In the genomic region with DNA sequence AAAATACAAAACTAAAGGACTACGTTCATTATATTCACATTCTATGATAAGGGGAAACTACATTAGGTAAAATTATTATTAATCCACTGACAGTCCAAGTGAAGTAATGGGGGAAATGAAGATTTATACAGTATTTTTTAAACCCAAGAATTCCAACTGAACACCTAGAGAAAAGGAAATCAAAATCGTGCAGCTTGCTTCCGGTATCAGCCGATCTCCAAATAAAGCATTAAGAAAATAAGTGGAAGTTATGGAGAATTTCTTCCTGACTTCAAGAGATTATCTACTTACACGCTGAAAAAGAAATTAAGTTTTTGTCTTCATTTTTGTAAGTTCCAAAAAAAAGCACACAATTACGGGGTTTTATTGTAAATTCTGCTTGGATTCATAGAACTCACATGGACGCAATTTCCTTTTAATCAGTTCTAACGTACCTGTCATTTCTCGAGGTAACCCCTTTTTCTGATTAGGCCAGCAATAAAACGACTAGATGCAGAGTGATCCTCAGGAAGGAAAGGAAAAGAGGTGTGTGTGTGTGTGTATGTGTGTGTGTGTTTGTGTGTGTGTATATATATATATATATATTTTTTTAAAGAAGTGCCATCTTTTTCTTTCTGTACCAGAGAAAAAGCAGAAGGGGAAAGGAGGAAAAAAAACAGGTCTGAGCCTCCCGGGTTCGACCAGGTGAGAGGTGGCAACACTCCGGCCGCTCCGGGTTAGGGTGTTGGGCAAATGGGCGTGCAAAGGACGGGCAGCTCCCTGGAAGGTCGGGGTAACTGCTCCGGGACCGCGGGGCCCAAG, we compare ENCODE assay signal across 8 cellular contexts. TPM values are rescaled to one million over a fixed set of nuclear protein-coding genes. Genes with fewer than 3 reads are reported as not detected.
DNase-seq lines count a peak whose midpoint lies in the region; ATAC-seq, FAIRE-seq and TF ChIP-seq lines count a peak whose summit lies in the region.

No MANE protein-coding gene starts in this region.

- H3K79me2 ChIP-seq in astrocyte (ENCODE audit: insufficient read depth, low read length) = peaks cover 31% of the 10 kb centered on the region

- H3K36me3 ChIP-seq in CD8-positive, alpha-beta T cell (ENCODE audit: insufficient read depth, low read length) = no peaks in the 10 kb centered on the region
- peaks cover 8% of the 10 kb centered on the region for H3K36me3 ChIP-seq in HUES6 (ENCODE audit: control insufficient read depth, insufficient read depth, low read length)
- H3K36me3 ChIP-seq in astrocyte (ENCODE audit: insufficient read depth, low read length) = no peaks in the 10 kb centered on the region

- no peaks in the 10 kb centered on the region for H3K9me3 Mint-ChIP-seq in CD8-positive, alpha-beta T cell
- H3K9me3 Mint-ChIP-seq in astrocyte (ENCODE audit: unreplicated experiment) = no peaks in the 10 kb centered on the region

- CTCF ChIA-PET in CD8-positive, alpha-beta T cell (lab: Charles Lee) = interaction anchor here (0.7 kb wide), 1 partner anchor 362 kb away, joined by 3 read pairs; no protein-coding TSS in a partner anchor

- no peaks in the 10 kb centered on the region for H3K9me3 ChIP-seq in CD8-positive, alpha-beta T cell (ENCODE audit: low read length)
- H3K9me3 ChIP-seq in HUES6 (ENCODE audit: control insufficient read depth, insufficient read depth, low read depth, low read length) (peaks cover 11% of the 10 kb centered on the region), astrocyte (ENCODE audit: insufficient read depth, low read depth, low read length) (no peaks in the 10 kb centered on the region)

- peak overlapping the region; percentile 85 for H3K4me3 Mint-ChIP-seq in CD8-positive, alpha-beta T cell
- peak overlapping the region; percentile 93 for H3K4me3 Mint-ChIP-seq in astrocyte (ENCODE audit: unreplicated experiment)

- no peak for TF ChIP-seq CTCF in CD8-positive, alpha-beta T cell (IDR thresholded peaks at IDR 0.05)
- TF ChIP-seq CTCF in astrocyte (IDR thresholded peaks at IDR 0.05; ENCODE audit: insufficient read depth, low read depth, low read length) (no peak), omental fat pad (IDR thresholded peaks at IDR 0.05) (no peak)

- H2AFZ ChIP-seq in astrocyte (ENCODE audit: low read depth, low read length) = peak overlapping the region; percentile 61

- peak overlapping the region; percentile 54 for H3K27ac ChIP-seq in CD8-positive, alpha-beta T cell (ENCODE audit: low read depth, low read length)
- 0 out of 2 replicates have a peak overlapping the region, but pooled peaks have one; percentile 39 for H3K27ac ChIP-seq in HUES6 (ENCODE audit: low read depth, low read length)
- no peak overlapping the region for H3K27ac ChIP-seq in astrocyte (ENCODE audit: low read depth, low read length)
- peak overlapping the region; percentile 60 for H3K27ac ChIP-seq in temporal lobe (ENCODE audit: low read depth, low read length)

- H3K4me2 ChIP-seq in astrocyte (ENCODE audit: low read length) = peak overlapping the region; percentile 90

- H3K36me3 Mint-ChIP-seq in CD8-positive, alpha-beta T cell = peaks cover 10% of the 10 kb centered on the region
- H3K36me3 Mint-ChIP-seq in astrocyte (ENCODE audit: low read depth, unreplicated experiment) = peaks cover 5% of the 10 kb centered on the region

- H3K4me1 Mint-ChIP-seq in CD8-positive, alpha-beta T cell (ENCODE audit: low read depth) = peaks cover 50% of the 10 kb centered on the region
- peaks cover 16% of the 10 kb centered on the region for H3K4me1 Mint-ChIP-seq in astrocyte (ENCODE audit: low read depth, unreplicated experiment)

- DNase-seq in CD8-positive, alpha-beta T cell = no peak
- DNase-seq in astrocyte (ENCODE audit: low read depth) = no peak
- DNase-seq in kidney tubule cell (ENCODE audit: low spot score) = peak; percentile 49
- no peak for DNase-seq in omental fat pad (ENCODE audit: low spot score)
- no peak for DNase-seq in Ammon's horn (ENCODE audit: low spot score)

- H3K4me1 ChIP-seq in CD8-positive, alpha-beta T cell (ENCODE audit: insufficient read depth, low read length) = peaks cover 31% of the 10 kb centered on the region
- peaks cover 33% of the 10 kb centered on the region for H3K4me1 ChIP-seq in HUES6 (ENCODE audit: control insufficient read depth, insufficient read depth, low read length)
- peaks cover 6% of the 10 kb centered on the region for H3K4me1 ChIP-seq in astrocyte (ENCODE audit: insufficient read depth, low read length)

- POLR2A ChIA-PET in CD8-positive, alpha-beta T cell (lab: Charles Lee) = no interaction called here

- peak overlapping the region; percentile 68 for H3K4me3 ChIP-seq in CD8-positive, alpha-beta T cell (ENCODE audit: low read depth, low read length)
- peak overlapping the region; percentile 88 for H3K4me3 ChIP-seq in HUES6 (ENCODE audit: low read depth, low read length)
- peak overlapping the region; percentile 82 for H3K4me3 ChIP-seq in astrocyte (ENCODE audit: insufficient read depth, low read depth, low read length)

- peak overlapping the region; percentile 70 for H3K9ac ChIP-seq in HUES6 (ENCODE audit: low read length)
- H3K9ac ChIP-seq in astrocyte (ENCODE audit: low read length) = peak overlapping the region; percentile 85

- ATAC-seq in CD8-positive, alpha-beta T cell = no peak
- ATAC-seq in GM19351 (IDR thresholded peaks at IDR 0.05; ENCODE audit: unreplicated experiment) (no peak), omental fat pad (ENCODE audit: low FRiP score) (no peak)

- intact Hi-C loops in CD8-positive, alpha-beta T cell (cut with DNase I, micrococcal nuclease) = loop anchor here (1.0 to 10.0 kb wide), 7 partner anchors 75 to 1039 kb away; a partner anchor contains a TSS

- H4K20me1 ChIP-seq in astrocyte (ENCODE audit: insufficient read depth, low read length) = peaks cover 12% of the 10 kb centered on the region

- H3K27ac Mint-ChIP-seq in CD8-positive, alpha-beta T cell = peak overlapping the region; percentile 87
- peak overlapping the region; percentile 1 for H3K27ac Mint-ChIP-seq in astrocyte (ENCODE audit: unreplicated experiment)

- H3K27me3 ChIP-seq in CD8-positive, alpha-beta T cell (ENCODE audit: insufficient read depth, low read length) = no peaks in the 10 kb centered on the region
- H3K27me3 ChIP-seq in HUES6 (ENCODE audit: control insufficient read depth, insufficient read depth, low read length) = no peaks in the 10 kb centered on the region
- H3K27me3 ChIP-seq in astrocyte (ENCODE audit: insufficient read depth, low read length) = no peaks in the 10 kb centered on the region

- H3K27me3 Mint-ChIP-seq in CD8-positive, alpha-beta T cell (ENCODE audit: low read depth) = no peaks in the 10 kb centered on the region
- H3K27me3 Mint-ChIP-seq in astrocyte (ENCODE audit: low read depth, unreplicated experiment) = no peaks in the 10 kb centered on the region

- FAIRE-seq in astrocyte (lab: Jason Lieb, UNC) = no peak

RNA-seq across cellular contexts. Expression of a gene that starts 1.1 kb away (rescaled TPM):
- 10 to 100 TPM; 31.8 to 35.0 TPM for total RNA-seq in CD8-positive, alpha-beta T cell
- 25.3 and 26.2 TPM in 2 replicates for total RNA-seq in astrocyte
- total RNA-seq in temporal lobe = 85.3 TPM
- 10 to 100 TPM; 37.0 to 81.0 (median 46.6) TPM for total RNA-seq in omental fat pad
